17 cellular contexts compared by ENCODE assay signal in the genomic region with DNA sequence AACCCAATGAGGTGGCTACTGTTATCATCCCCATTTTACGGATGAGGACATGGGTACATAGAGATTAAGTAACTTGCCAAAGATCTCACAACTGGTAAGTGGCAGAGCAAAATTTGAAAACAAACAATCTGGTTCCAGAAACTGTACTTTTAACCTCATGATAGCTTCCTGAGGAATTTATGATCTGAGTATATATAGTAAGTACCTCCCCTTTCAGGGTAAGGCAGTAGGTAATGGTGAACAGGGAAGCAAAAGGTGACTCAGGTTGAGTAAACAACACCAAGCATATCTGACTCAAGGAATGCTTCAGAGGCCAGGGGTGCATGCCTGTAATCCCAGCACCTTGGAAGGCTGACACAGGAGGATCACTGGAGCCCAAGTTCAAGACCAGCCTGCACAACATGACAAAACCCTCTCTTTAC. TPM values are rescaled to one million over a fixed set of nuclear protein-coding genes. Genes with fewer than 3 reads are reported as not detected.
DNase-seq lines count a peak whose midpoint lies in the region; ATAC-seq, FAIRE-seq and TF ChIP-seq lines count a peak whose summit lies in the region.
"Had no signal": no experiment of that assay in that cellular context is flagged by ENCODE, and none has a peak within 500 bp of the region (broad histone marks: within the 10 kb centered on the region; RNA-seq: fewer than 3 reads in every experiment).

No MANE protein-coding gene starts in this region.

- H3K79me2 ChIP-seq in GM23248 (ENCODE audit: insufficient read depth) (no peaks in the 10 kb centered on the region), HepG2 (ENCODE audit: insufficient read depth, low read length) (no peaks in the 10 kb centered on the region)

- H3K27ac ChIP-seq in GM23248 (0 out of 2 replicates have a peak overlapping the region, but pooled peaks have one; percentile 46), HepG2 (ENCODE audit: extremely low read length, insufficient read depth, low read length) (no peak overlapping the region)

- peak in 1 of 2 experiments; percentile 37; a peak in 1 of 4 replicates for TF ChIP-seq EP300 in HepG2 (IDR thresholded peaks at IDR 0.05; ENCODE audit: low read depth in 2 of 2, low read length in 2 of 2)
- TF ChIP-seq EP300 in HepG2 (CRISPR knock-in tag; IDR thresholded peaks at IDR 0.05; ENCODE audit: borderline replicate concordance) = no peak

- no peaks in the 10 kb centered on the region for H3K27me3 ChIP-seq in GM23248 (replicated peaks; ENCODE audit: insufficient read depth)
- H3K27me3 ChIP-seq in HepG2 (ENCODE audit: control insufficient read depth in 1 of 2, insufficient read depth in 2 of 2, low read length in 2 of 2) = peaks cover 0 to 1% of the 10 kb centered on the region in 2 experiments; a peak in 1 of 5 replicates

- TF ChIP-seq CTCF in AG10803 (conservative IDR thresholded peaks at IDR 0.05; ENCODE audit: low read length) (no peak), HepG2 (CRISPR knock-in tag; IDR thresholded peaks at IDR 0.05) (no peak)

- ATAC-seq in HepG2 = peak; percentile 84
- no peak for ATAC-seq in GM19452 (IDR thresholded peaks at IDR 0.05; ENCODE audit: unreplicated experiment)
- no peak for ATAC-seq in HG03571 (IDR thresholded peaks at IDR 0.05; ENCODE audit: unreplicated experiment)
- ATAC-seq: K562 had no signal

- 97 to 100% methylated on average over 1 of the region's 1 CpG for WGBS in GM23248 (ENCODE audit: low coverage in 1 of 2, low lambda C conversion rate in 2 of 2, missing lambda C conversion rate in 2 of 2), 2 experiments
- WGBS in HepG2 (ENCODE audit: low lambda C conversion rate) = 50% methylated on average over 1 of the region's 1 CpG

- POLR2A ChIA-PET in HepG2 (lab: Yijun Ruan, JAX) = interaction anchor here (0.7 to 2.2 kb wide), 4 partner anchors 12 to 272 kb away, joined by 3 to 11 read pairs (median 6); a partner anchor contains a TSS

- DNase-seq in AG10803 (ENCODE audit: low read depth) (peak; percentile 3), GM23248 (peak; percentile 23), astrocyte of the hippocampus (ENCODE audit: low read depth, low spot score) (peak; percentile 37), HepG2 (ENCODE audit: low spot score) (peak; percentile 77), NCI-H1417 treated with DMSO at 0.1 percent for 48 hours (lab: John Stamatoyannopoulos, UW) (no peak), KBM-7 (no peak)
- DNase-seq: activated CD8-positive, alpha-beta memory T cell treated with anti-CD3 and anti-CD28 coated beads, Interleukin-2, amount 50 U/mL, for 48 hours; anterior cingulate cortex; CD4-positive, alpha-beta T cell; endodermal cell; H7; NCI-H1930; stimulated activated CD4-positive, alpha-beta T cell treated with anti-CD3 and anti-CD28 coated beads, Interleukin-4, amount 100 ng/mL, for 1 hour; stimulated activated naive CD4-positive, alpha-beta T cell treated with Interleukin-2 at 50 U/mL for 16 hours had no signal

- H3K9me3 ChIP-seq in GM23248 (ENCODE audit: low read depth) (no peaks in the 10 kb centered on the region), HepG2 (ENCODE audit: low read length) (no peaks in the 10 kb centered on the region)

- in situ Hi-C loops in GM23248 (cut with MboI) (no loop called here), HepG2 (cut with HindIII; ENCODE audit: extremely low pct_ligation_motif_present, low pct_unique_long_range_greater_than_20kb) (no loop called here), KBM-7 (cut with MboI; ENCODE audit: low pct_unique_long_range_greater_than_20kb, low sequenced_read_pairs) (no loop called here)

- CTCF ChIA-PET in HepG2 (lab: Yijun Ruan, JAX; ENCODE audit: low intra/inter-chr PET ratio, low total read pairs) = no interaction called here

- no peaks in the 10 kb centered on the region for H4K20me1 ChIP-seq in GM23248 (ENCODE audit: insufficient read depth)
- no peaks in the 10 kb centered on the region for H4K20me1 ChIP-seq in HepG2 (ENCODE audit: insufficient read depth, low read length)

- H3K9ac ChIP-seq in GM23248 = no peak overlapping the region
- H3K9ac ChIP-seq in HepG2 (ENCODE audit: insufficient read depth, low read depth, low read length) = no peak overlapping the region

- intact Hi-C loops in HepG2 (cut with micrococcal nuclease; ENCODE audit: unreplicated experiment) = no loop called here

- H2AFZ ChIP-seq in GM23248 (no peak overlapping the region), HepG2 (ENCODE audit: low read length) (no peak overlapping the region)

- FAIRE-seq in HepG2 (lab: Jason Lieb, UNC) = no peak
- FAIRE-seq: K562 had no signal

- H3K4me3 ChIP-seq in AG10803 (ENCODE audit: low read length) (no peak overlapping the region), GM23248 (no peak overlapping the region), HepG2 (replicated peaks in 1 of 3; ENCODE audit: insufficient read depth in 1 of 3, low read depth in 2 of 3, low read length in 3 of 3) (no peak overlapping the region)
- H3K4me3 ChIP-seq: K562 had no signal

- H3K36me3 ChIP-seq in GM23248 (ENCODE audit: low read depth) (no peaks in the 10 kb centered on the region), HepG2 (replicated peaks in 1 of 2; ENCODE audit: control insufficient read depth in 1 of 2, insufficient read depth in 2 of 2, low read length in 2 of 2) (no peaks in the 10 kb centered on the region)

- no peak for TF ChIP-seq POLR2A in HepG2 (IDR thresholded peaks at IDR 0.05; ENCODE audit: insufficient read depth in 1 of 2, low read depth in 2 of 2, low read length in 2 of 2)

- 0 out of 2 replicates have a peak, but pooled peaks cover 3% of the 10 kb centered on the region for H3F3A ChIP-seq in GM23248 (ENCODE audit: insufficient read depth)

- H3K4me2 ChIP-seq in GM23248 (ENCODE audit: unreplicated experiment) (no peak overlapping the region), HepG2 (ENCODE audit: low read depth, low read length) (no peak overlapping the region)

- BruUV-seq in HepG2 (replicated peaks; lab: Mats Ljungman, UMichigan) = no TSS peak

- no peak for TF ChIP-seq RAD21 in HepG2 (CRISPR knock-in tag; IDR thresholded peaks at IDR 0.05)

- no peaks in the 10 kb centered on the region for H3K9me2 ChIP-seq in GM23248 (ENCODE audit: insufficient read depth)

- peaks cover 22% of the 10 kb centered on the region; the same call in 1 of the 2 replicates for H3K4me1 ChIP-seq in GM23248 (ENCODE audit: insufficient read depth)
- peaks cover 21% of the 10 kb centered on the region for H3K4me1 ChIP-seq in HepG2 (ENCODE audit: insufficient read depth, low read length)

RNA-seq across cellular contexts. Expression of a gene that starts 21.1 kb away (rescaled TPM):
- total RNA-seq in GM23248 (2014; rRNA removed; shearing (Covaris generic)) = 1.1 TPM in 1 of 2 replicates, not detected in the other
- 0.39 and 0.56 TPM in 2 replicates for polyA plus RNA-seq in GM23248 (2016; fragmentation: Nextera tagmentation; extraction: Ambion mirVana)
- total RNA-seq in HepG2 (2016; rRNA removed; fragmentation: Illumina TruSeq; extraction: Trizol) = 0.39 and 0.44 TPM in 2 replicates
- 0.53 and 0.61 TPM in 2 replicates for total RNA-seq in HepG2 (2016; cell fraction: cytosol; rRNA removed; fragmentation: Illumina TruSeq; extraction: Trizol; ENCODE audit: low read depth)
- total RNA-seq in HepG2 (2016; cell fraction: insoluble cytoplasmic fraction; rRNA removed; fragmentation: Illumina TruSeq; extraction: Trizol) = 0.45 and 0.46 TPM in 2 replicates
- 0.68 and 0.76 TPM in 2 replicates for total RNA-seq in HepG2 (2016; cell fraction: membrane; rRNA removed; fragmentation: Illumina TruSeq; extraction: Trizol)
- 0.56 and 0.63 TPM in 2 replicates for total RNA-seq in HepG2 (2016; cell fraction: nucleus; rRNA removed; fragmentation: Illumina TruSeq; extraction: Trizol)
- polyA plus RNA-seq in HepG2 (2011; rRNA removed) = 0.08 and 0.12 TPM in 2 replicates
- 0.12 and 0.14 TPM in 2 replicates for polyA plus RNA-seq in HepG2 (2011; cell fraction: cytosol; rRNA removed)
- polyA plus RNA-seq in HepG2 (2011; cell fraction: nucleus; rRNA removed) = 0.19 and 0.23 TPM in 2 replicates
- polyA plus RNA-seq in HepG2 (2012) = 0.15 and 0.34 TPM in 2 replicates
- polyA plus RNA-seq in HepG2 (2016; cell fraction: cytosol; fragmentation: Illumina TruSeq; extraction: Trizol; ENCODE audit: low read depth) = 0.06 and 0.10 TPM in 2 replicates
- 0.38 and 0.51 TPM in 2 replicates for polyA plus RNA-seq in HepG2 (2016; cell fraction: insoluble cytoplasmic fraction; fragmentation: Illumina TruSeq; extraction: Trizol; ENCODE audit: low read depth)
- polyA plus RNA-seq in HepG2 (2016; cell fraction: membrane; fragmentation: Illumina TruSeq; extraction: Trizol; ENCODE audit: low read depth) = 0.28 and 0.29 TPM in 2 replicates
- 0.27 TPM in 2 replicates for polyA plus RNA-seq in HepG2 (2016; cell fraction: nucleus; fragmentation: Illumina TruSeq; extraction: Trizol; ENCODE audit: insufficient read depth, low read depth)
- polyA minus RNA-seq in HepG2 (2011; rRNA and poly(A)+ RNA removed; ENCODE audit: low replicate concordance) = 0.64 and 3.7 TPM in 2 replicates
- 0.20 and 0.35 TPM in 2 replicates for polyA minus RNA-seq in HepG2 (2011; cell fraction: cytosol; rRNA and poly(A)+ RNA removed)
- polyA minus RNA-seq in HepG2 (2011; cell fraction: nucleus; rRNA and poly(A)+ RNA removed) = 0.75 and 1.0 TPM in 2 replicates

RNA-seq across cellular contexts. Expression of a gene that starts 21.2 kb away (rescaled TPM):
- 79.4 and 93.9 TPM in 2 replicates for total RNA-seq in GM23248 (2014; rRNA removed; shearing (Covaris generic))
- polyA plus RNA-seq in GM23248 (2016; fragmentation: Nextera tagmentation; extraction: Ambion mirVana) (34.9 and 35.5 TPM in 2 replicates), HepG2 (2011; rRNA removed) (21.4 and 30.3 TPM in 2 replicates)
- 53.4 and 61.3 TPM in 2 replicates for total RNA-seq in HepG2 (2016; rRNA removed; fragmentation: Illumina TruSeq; extraction: Trizol)
- total RNA-seq in HepG2 (2016; cell fraction: cytosol; rRNA removed; fragmentation: Illumina TruSeq; extraction: Trizol; ENCODE audit: low read depth) = 82.4 and 88.0 TPM in 2 replicates
- 47.2 and 66.2 TPM in 2 replicates for total RNA-seq in HepG2 (2016; cell fraction: insoluble cytoplasmic fraction; rRNA removed; fragmentation: Illumina TruSeq; extraction: Trizol)
- total RNA-seq in HepG2 (2016; cell fraction: membrane; rRNA removed; fragmentation: Illumina TruSeq; extraction: Trizol) = 81.1 and 107 TPM in 2 replicates
- 127 and 136 TPM in 2 replicates for total RNA-seq in HepG2 (2016; cell fraction: nucleus; rRNA removed; fragmentation: Illumina TruSeq; extraction: Trizol)
- 7.0 and 9.2 TPM in 2 replicates for polyA plus RNA-seq in HepG2 (2011; cell fraction: cytosol; rRNA removed)
- polyA plus RNA-seq in HepG2 (2011; cell fraction: nucleus; rRNA removed) = 16.9 and 17.8 TPM in 2 replicates
- polyA plus RNA-seq in HepG2 (2012) = 34.8 and 38.6 TPM in 2 replicates
- polyA plus RNA-seq in HepG2 (2016; cell fraction: cytosol; fragmentation: Illumina TruSeq; extraction: Trizol; ENCODE audit: low read depth) = 34.1 and 35.2 TPM in 2 replicates
- polyA plus RNA-seq in HepG2 (2016; cell fraction: insoluble cytoplasmic fraction; fragmentation: Illumina TruSeq; extraction: Trizol; ENCODE audit: low read depth) = 41.9 and 43.9 TPM in 2 replicates
- 60.0 and 64.3 TPM in 2 replicates for polyA plus RNA-seq in HepG2 (2016; cell fraction: membrane; fragmentation: Illumina TruSeq; extraction: Trizol; ENCODE audit: low read depth)
- polyA plus RNA-seq in HepG2 (2016; cell fraction: nucleus; fragmentation: Illumina TruSeq; extraction: Trizol; ENCODE audit: insufficient read depth, low read depth) = 62.6 and 63.9 TPM in 2 replicates
- 18.6 and 85.7 TPM in 2 replicates for polyA minus RNA-seq in HepG2 (2011; rRNA and poly(A)+ RNA removed; ENCODE audit: low replicate concordance)
- polyA minus RNA-seq in HepG2 (2011; cell fraction: cytosol; rRNA and poly(A)+ RNA removed) = 43.6 and 59.8 TPM in 2 replicates
- polyA minus RNA-seq in HepG2 (2011; cell fraction: nucleus; rRNA and poly(A)+ RNA removed) = 255 and 302 TPM in 2 replicates

RNA-seq across cellular contexts. Expression of a gene that starts 24.2 kb away (rescaled TPM):
- total RNA-seq in GM23248 (2014; rRNA removed; shearing (Covaris generic)) = 43.9 and 66.8 TPM in 2 replicates
- polyA plus RNA-seq in GM23248 (2016; fragmentation: Nextera tagmentation; extraction: Ambion mirVana) (52.4 and 52.8 TPM in 2 replicates), HepG2 (2011; rRNA removed) (13.2 and 14.9 TPM in 2 replicates)
- 23.2 and 28.2 TPM in 2 replicates for total RNA-seq in HepG2 (2016; rRNA removed; fragmentation: Illumina TruSeq; extraction: Trizol)
- total RNA-seq in HepG2 (2016; cell fraction: cytosol; rRNA removed; fragmentation: Illumina TruSeq; extraction: Trizol; ENCODE audit: low read depth) = 4.1 and 4.4 TPM in 2 replicates
- 20.5 and 28.2 TPM in 2 replicates for total RNA-seq in HepG2 (2016; cell fraction: insoluble cytoplasmic fraction; rRNA removed; fragmentation: Illumina TruSeq; extraction: Trizol)
- 9.8 and 11.6 TPM in 2 replicates for total RNA-seq in HepG2 (2016; cell fraction: membrane; rRNA removed; fragmentation: Illumina TruSeq; extraction: Trizol)
- 31.5 and 36.1 TPM in 2 replicates for total RNA-seq in HepG2 (2016; cell fraction: nucleus; rRNA removed; fragmentation: Illumina TruSeq; extraction: Trizol)
- 5.7 and 10.9 TPM in 2 replicates for polyA plus RNA-seq in HepG2 (2011; cell fraction: cytosol; rRNA removed)
- polyA plus RNA-seq in HepG2 (2011; cell fraction: nucleus; rRNA removed) = 9.2 and 13.6 TPM in 2 replicates
- 28.9 and 35.5 TPM in 2 replicates for polyA plus RNA-seq in HepG2 (2012)
- 1.4 and 1.9 TPM in 2 replicates for polyA plus RNA-seq in HepG2 (2016; cell fraction: cytosol; fragmentation: Illumina TruSeq; extraction: Trizol; ENCODE audit: low read depth)
- polyA plus RNA-seq in HepG2 (2016; cell fraction: insoluble cytoplasmic fraction; fragmentation: Illumina TruSeq; extraction: Trizol; ENCODE audit: low read depth) = 15.9 and 16.5 TPM in 2 replicates
- polyA plus RNA-seq in HepG2 (2016; cell fraction: membrane; fragmentation: Illumina TruSeq; extraction: Trizol; ENCODE audit: low read depth) = 5.1 and 5.7 TPM in 2 replicates
- 35.9 and 37.6 TPM in 2 replicates for polyA plus RNA-seq in HepG2 (2016; cell fraction: nucleus; fragmentation: Illumina TruSeq; extraction: Trizol; ENCODE audit: insufficient read depth, low read depth)
- polyA minus RNA-seq in HepG2 (2011; rRNA and poly(A)+ RNA removed; ENCODE audit: low replicate concordance) = 8.2 and 36.0 TPM in 2 replicates
- 15.2 and 18.0 TPM in 2 replicates for polyA minus RNA-seq in HepG2 (2011; cell fraction: cytosol; rRNA and poly(A)+ RNA removed)
- polyA minus RNA-seq in HepG2 (2011; cell fraction: nucleus; rRNA and poly(A)+ RNA removed) = 45.7 and 51.8 TPM in 2 replicates

Comparison
In these comparisons a context has a peak if more than half of its experiments do, and no peak if none do; other contexts are left out.
1. DNase-seq: peak in AG10803 (single experiment), GM23248 (single experiment), astrocyte of the hippocampus (single experiment) and HepG2 (single experiment); none in NCI-H1417 treated with DMSO at 0.1 percent for 48 hours (single experiment) and KBM-7 (single experiment).